10 cellular contexts compared by ENCODE assay signal in genomic region chr17:49129359-49129950, GRCh38. TPM values are rescaled to one million over a fixed set of nuclear protein-coding genes. Genes with fewer than 3 reads are reported as not detected.
"Had no signal": no experiment of that assay in that cellular context is flagged by ENCODE, and none has a peak within 500 bp of the region (broad histone marks: within the 10 kb centered on the region; RNA-seq: fewer than 3 reads in every experiment).

No MANE protein-coding gene starts in this region.

RNA-seq across cellular contexts. Expression of gene B4GALNT2, which starts 3.1 kb away (rescaled TPM):
- total RNA-seq: activated CD4-positive, alpha-beta memory T cell treated with anti-CD3 and anti-CD28 coated beads for 36 hours; activated CD8-positive, alpha-beta memory T cell treated with anti-CD3 and anti-CD28 coated beads for 36 hours; activated CD8-positive, alpha-beta T cell treated with anti-CD3 and anti-CD28 coated beads, Interleukin-2, amount 10 ng/mL, durations not matched to agents 7 days and 5 days; activated naive CD8-positive, alpha-beta T cell treated with anti-CD3 and anti-CD28 coated beads for 36 hours; activated T-helper 2 cell treated with anti-CD3 and anti-CD28 coated beads, Interferon-gamma antibody, Interleukin-2, Interleukin-4, amounts not matched to agents 10 μg/mL and 5 μg/mL and 100 μg/mL, durations not matched to agents 14 hours and 24 hours and 36 hours; ascending aorta; cardiac muscle cell; dermis microvascular lymphatic vessel endothelial cell; esophagus muscularis mucosa had no signal
- polyA plus RNA-seq: cardiac muscle cell, heart left ventricle had no signal
